Comparison of ENCODE assay signal across 18 cellular contexts in the genomic region with DNA sequence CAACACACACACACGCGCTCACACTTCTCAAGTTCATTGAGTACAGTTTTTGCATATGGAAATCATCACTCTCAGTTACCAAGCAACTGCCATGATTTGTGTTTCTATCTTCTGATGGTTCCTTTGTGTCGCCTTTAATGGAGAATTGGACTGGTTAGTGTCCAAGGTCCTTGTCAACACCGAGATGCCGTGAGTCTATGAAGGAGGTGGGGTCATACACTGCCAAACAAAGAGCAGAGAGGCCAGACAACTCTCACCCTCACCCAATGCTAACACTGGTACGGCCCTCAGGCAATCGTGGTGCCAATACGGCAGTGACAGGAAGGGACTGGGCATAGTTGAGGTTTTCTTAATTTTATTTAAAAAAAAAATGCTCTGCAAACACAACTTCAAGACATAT. TPM values are rescaled to one million over a fixed set of nuclear protein-coding genes. Genes with fewer than 3 reads are reported as not detected.
DNase-seq lines count a peak whose midpoint lies in the region; ATAC-seq, FAIRE-seq and TF ChIP-seq lines count a peak whose summit lies in the region.
"Had no signal": no experiment of that assay in that cellular context is flagged by ENCODE, and none has a peak within 500 bp of the region (broad histone marks: within the 10 kb centered on the region; RNA-seq: fewer than 3 reads in every experiment).

No MANE protein-coding gene starts in this region.

- H4K20me1 ChIP-seq in keratinocyte (ENCODE audit: control insufficient read depth, extremely low read depth, insufficient read depth, low read length): no peaks in the 10 kb centered on the region

- no peak overlapping the region for H3K9ac ChIP-seq in colonic mucosa (ENCODE audit: low read depth in 2 of 2, low read length in 2 of 2)
- no peak overlapping the region for H3K9ac ChIP-seq in keratinocyte (ENCODE audit: control insufficient read depth, extremely low read depth, insufficient read depth, low read length)
- no peak overlapping the region for H3K9ac ChIP-seq in rectal smooth muscle tissue (ENCODE audit: low read length)

- dilution Hi-C loops in keratinocyte (cut with MboI; ENCODE audit: extremely low pct_ligation_motif_present, low sequenced_read_pairs): no loop called here

- H3K4me3 ChIP-seq in colonic mucosa (no peak overlapping the region), keratinocyte (ENCODE audit: control insufficient read depth in 2 of 3, extremely low read depth in 1 of 3, insufficient read depth in 2 of 3, low read depth in 1 of 3, low read length in 3 of 3) (no peak overlapping the region), rectal smooth muscle tissue (ENCODE audit: low read length) (no peak overlapping the region), ascending aorta (no peak overlapping the region)
- H3K4me3 ChIP-seq: body of pancreas, prostate gland, tibial nerve had no signal

- no peaks in the 10 kb centered on the region for H3K27me3 ChIP-seq in colonic mucosa
- no peaks in the 10 kb centered on the region for H3K27me3 ChIP-seq in keratinocyte (ENCODE audit: control insufficient read depth, extremely low read depth, insufficient read depth, low read length)
- no peaks in the 10 kb centered on the region for H3K27me3 ChIP-seq in rectal smooth muscle tissue (ENCODE audit: control insufficient read depth, insufficient read depth, low read length)
- no peaks in the 10 kb centered on the region for H3K27me3 ChIP-seq in ascending aorta
- H3K27me3 ChIP-seq: body of pancreas, tibial nerve had no signal

- no peak overlapping the region for H3K4me2 ChIP-seq in keratinocyte (ENCODE audit: control insufficient read depth, extremely low read depth, insufficient read depth, low read depth, low read length)

- TF ChIP-seq CTCF in colonic mucosa (IDR thresholded peaks at IDR 0.05): no peak
- no peak for TF ChIP-seq CTCF in keratinocyte (optimal IDR thresholded peaks at IDR 0.05 in 1 of 3, IDR thresholded peaks at IDR 0.05 in 1 of 3, conservative IDR thresholded peaks at IDR 0.05 in 1 of 3; ENCODE audit: extremely low read depth in 1 of 3, insufficient read depth in 2 of 3, low read length in 3 of 3)
- TF ChIP-seq CTCF in ascending aorta (IDR thresholded peaks at IDR 0.05): no peak

- no peaks in the 10 kb centered on the region for H3K9me1 ChIP-seq in keratinocyte (ENCODE audit: control insufficient read depth, extremely low read depth, insufficient read depth, low read length)

- H3K79me2 ChIP-seq in keratinocyte (ENCODE audit: control insufficient read depth, insufficient read depth, low read length): no peaks in the 10 kb centered on the region

- no peaks in the 10 kb centered on the region for H3K9me3 ChIP-seq in colonic mucosa
- no peaks in the 10 kb centered on the region for H3K9me3 ChIP-seq in keratinocyte (ENCODE audit: control insufficient read depth, low read depth, low read length)
- H3K9me3 ChIP-seq in ascending aorta: no peaks in the 10 kb centered on the region
- H3K9me3 ChIP-seq: body of pancreas, prostate gland, tibial nerve had no signal

- DNase-seq in NCI-H526 (lab: John Stamatoyannopoulos, UW) (peak; percentile 98 to 99), colonic mucosa (no peak), keratinocyte (ENCODE audit: low read depth, low spot score) (no peak), urothelium cell line (ENCODE audit: low spot score) (no peak), ascending aorta (ENCODE audit: low spot score in 2 of 2) (no peak)
- DNase-seq: activated CD4-positive, alpha-beta T cell treated with anti-CD3 and anti-CD28 coated beads, Interleukin-2, amount 10 ng/mL, durations not matched to agents 24 days and 14 days; activated naive CD4-positive, alpha-beta T cell treated with anti-CD3 and anti-CD28 coated beads, Interleukin-2, amount 10 ng/mL, durations not matched to agents 7 days and 5 days; body of pancreas; hippocampal formation; NCI-H1048; NCI-H2107; NCI-H774; stimulated activated CD4-positive, alpha-beta T cell treated with anti-CD3 and anti-CD28 coated beads, Interleukin-12 subunit alpha, Interleukin-12 subunit beta, amount 100 ng/mL, for 4 hours had no signal

- FAIRE-seq in keratinocyte (lab: Jason Lieb, UNC) (no peak), urothelium cell line (lab: Jason Lieb, UNC) (no peak)
- FAIRE-seq: TTC549 had no signal

- peaks cover 6% of the 10 kb centered on the region for H3K4me1 ChIP-seq in colonic mucosa
- peaks cover 29% of the 10 kb centered on the region for H3K4me1 ChIP-seq in keratinocyte (ENCODE audit: control insufficient read depth, extremely low read depth, insufficient read depth, low read length)
- peaks cover 25% of the 10 kb centered on the region for H3K4me1 ChIP-seq in rectal smooth muscle tissue (ENCODE audit: control insufficient read depth, insufficient read depth, low read length)
- peaks cover 0 to 8% of the 10 kb centered on the region in 2 donors for H3K4me1 ChIP-seq in ascending aorta
- H3K4me1 ChIP-seq: body of pancreas, prostate gland had no signal

- intact Hi-C loops in colonic mucosa (cut with DNase I): no loop called here
- intact Hi-C loops in ascending aorta (cut with DNase I): loop anchor here (5.0 kb wide), 2 partner anchors 57 to 142 kb away; no protein-coding TSS in a partner anchor

- H3K27ac ChIP-seq in colonic mucosa (peak overlapping the region; percentile 6), keratinocyte (ENCODE audit: control insufficient read depth, insufficient read depth, low read length) (peak overlapping the region; percentile 73), rectal smooth muscle tissue (ENCODE audit: low read depth, low read length) (peak overlapping the region; percentile 43), ascending aorta (no peak overlapping the region)
- H3K27ac ChIP-seq: body of pancreas, prostate gland, tibial nerve had no signal

- H2AFZ ChIP-seq in keratinocyte (ENCODE audit: control insufficient read depth, low read length): no peak overlapping the region

- no peak for ATAC-seq in GM21360 (IDR thresholded peaks at IDR 0.05; ENCODE audit: unreplicated experiment)
- ATAC-seq: body of pancreas had no signal

- H3K36me3 ChIP-seq in colonic mucosa: no peaks in the 10 kb centered on the region
- H3K36me3 ChIP-seq in keratinocyte (ENCODE audit: control insufficient read depth in 2 of 2, extremely low read depth in 1 of 2, insufficient read depth in 2 of 2, low read length in 2 of 2): no peaks in the 10 kb centered on the region
- H3K36me3 ChIP-seq in rectal smooth muscle tissue (ENCODE audit: control insufficient read depth, insufficient read depth, low read length): no peaks in the 10 kb centered on the region
- H3K36me3 ChIP-seq in ascending aorta: no peaks in the 10 kb centered on the region
- H3K36me3 ChIP-seq: prostate gland, tibial nerve had no signal

RNA-seq across cellular contexts. Expression of a gene that starts 9.6 kb away (rescaled TPM):
- total RNA-seq in colonic mucosa (1 to 10 TPM; 1.6 to 2.7 TPM), ascending aorta (0.85 TPM)
- 0.45 to 0.88 TPM (median 0.66 TPM) in 3 replicates for polyA plus RNA-seq in keratinocyte
- polyA plus RNA-seq in keratinocyte (2011; ENCODE audit: low read depth): not detected
- polyA plus RNA-seq in keratinocyte (2011; cell fraction: cytosol; rRNA removed): 0.34 and 0.55 TPM in 2 replicates
- 0.40 and 1.7 TPM in 2 replicates for polyA plus RNA-seq in keratinocyte (2011; cell fraction: nucleus; rRNA removed)
- 0.30 and 0.45 TPM in 2 replicates for polyA plus RNA-seq in keratinocyte (2012; ENCODE audit: low replicate concordance)
- polyA minus RNA-seq in keratinocyte: not detected in 3 replicates
- not detected for polyA minus RNA-seq in keratinocyte (2011; cell fraction: cytosol; rRNA and poly(A)+ RNA removed)
- polyA minus RNA-seq in keratinocyte (2011; cell fraction: nucleus; rRNA and poly(A)+ RNA removed): not detected in 2 replicates
- total RNA-seq: activated CD4-positive, alpha-beta T cell treated with anti-CD3 and anti-CD28 coated beads, Interleukin-2, amount 10 ng/mL, durations not matched to agents 24 days and 14 days had no signal

Comparison
In these comparisons a context has a peak if more than half of its experiments do, and no peak if none do; other contexts are left out.
1. DNase-seq: peak in NCI-H526 (2 of 2); none in colonic mucosa (single experiment), keratinocyte (single experiment), urothelium cell line (single experiment) and ascending aorta (0 of 2).
2. H3K27ac ChIP-seq: peak in colonic mucosa (single experiment), keratinocyte (single experiment) and rectal smooth muscle tissue (single experiment); none in ascending aorta (0 of 2).